ENCODE assay signal across 10 cellular contexts in genomic region chr9:128091144-128091543, GRCh38. TPM values are rescaled to one million over a fixed set of nuclear protein-coding genes. Genes with fewer than 3 reads are reported as not detected.
DNase-seq lines count a peak whose midpoint lies in the region; ATAC-seq and TF ChIP-seq lines count a peak whose summit lies in the region.
"Had no signal": no experiment of that assay in that cellular context is flagged by ENCODE, and none has a peak within 500 bp of the region (broad histone marks: within the 10 kb centered on the region; RNA-seq: fewer than 3 reads in every experiment).

No MANE protein-coding gene starts in this region.

- H3K27ac Mint-ChIP-seq in activated T-helper 1 cell treated with anti-CD3 and anti-CD28 coated beads, Interleukin-12 subunit alpha, Interleukin-12 subunit beta, Interleukin-2, Interleukin-4 antibody, amounts not matched to agents 30 ng/mL and 10 ng/mL and 1 ng/mL, durations not matched to agents 14 hours and 24 hours and 36 hours: peak overlapping the region; percentile 29

- no peak overlapping the region for H3K4me3 Mint-ChIP-seq in activated T-helper 1 cell treated with anti-CD3 and anti-CD28 coated beads, Interleukin-12 subunit alpha, Interleukin-12 subunit beta, Interleukin-2, Interleukin-4 antibody, amounts not matched to agents 30 ng/mL and 10 ng/mL and 1 ng/mL, durations not matched to agents 14 hours and 24 hours and 36 hours

- TF ChIP-seq CTCF in hepatocyte (IDR thresholded peaks at IDR 0.05; ENCODE audit: poor library complexity): no peak

- H3K9me3 ChIP-seq in hepatocyte (ENCODE audit: low read depth) (no peaks in the 10 kb centered on the region), skeletal muscle tissue (ENCODE audit: control insufficient read depth in 3 of 3, low read length in 3 of 3) (no peaks in the 10 kb centered on the region)

- H3K4me3 ChIP-seq in hepatocyte: no peak overlapping the region
- peak overlapping the region; percentile 38 to 72 (median 58) for H3K4me3 ChIP-seq in skeletal muscle tissue (ENCODE audit: low read length in 3 of 3)
- H3K4me3 ChIP-seq: SK-N-MC had no signal

- H3K27me3 Mint-ChIP-seq in activated T-helper 1 cell treated with anti-CD3 and anti-CD28 coated beads, Interleukin-12 subunit alpha, Interleukin-12 subunit beta, Interleukin-2, Interleukin-4 antibody, amounts not matched to agents 30 ng/mL and 10 ng/mL and 1 ng/mL, durations not matched to agents 14 hours and 24 hours and 36 hours (ENCODE audit: insufficient read depth): no peaks in the 10 kb centered on the region

- no peaks in the 10 kb centered on the region for H4K20me1 ChIP-seq in hepatocyte (ENCODE audit: insufficient read depth, poor library complexity, severe bottlenecking)

- ATAC-seq in GM19328 (IDR thresholded peaks at IDR 0.05; ENCODE audit: unreplicated experiment): no peak

- peaks cover 7% of the 10 kb centered on the region for H3K36me3 Mint-ChIP-seq in activated T-helper 1 cell treated with anti-CD3 and anti-CD28 coated beads, Interleukin-12 subunit alpha, Interleukin-12 subunit beta, Interleukin-2, Interleukin-4 antibody, amounts not matched to agents 30 ng/mL and 10 ng/mL and 1 ng/mL, durations not matched to agents 14 hours and 24 hours and 36 hours (ENCODE audit: low read depth)

- H3K4me1 ChIP-seq in hepatocyte (ENCODE audit: insufficient read depth) (peaks cover 24% of the 10 kb centered on the region), skeletal muscle tissue (ENCODE audit: control insufficient read depth in 3 of 3, insufficient read depth in 3 of 3, low read length in 3 of 3) (peaks cover 36 to 45% (median 43%) of the 10 kb centered on the region in 3 donors)

- no peak overlapping the region for H2AFZ ChIP-seq in hepatocyte

- H3K9me3 Mint-ChIP-seq in activated T-helper 1 cell treated with anti-CD3 and anti-CD28 coated beads, Interleukin-12 subunit alpha, Interleukin-12 subunit beta, Interleukin-2, Interleukin-4 antibody, amounts not matched to agents 30 ng/mL and 10 ng/mL and 1 ng/mL, durations not matched to agents 14 hours and 24 hours and 36 hours: no peaks in the 10 kb centered on the region

- H3K9ac ChIP-seq in skeletal muscle tissue (ENCODE audit: low read depth in 1 of 3, low read length in 3 of 3): peak overlapping the region in 1 of 3 donors; percentile 81

- DNase-seq in GM04504 (ENCODE audit: low read depth): peak; percentile 87
- DNase-seq in activated T-helper 1 cell treated with anti-CD3 and anti-CD28 coated beads, Interleukin-12 subunit alpha, Interleukin-12 subunit beta, Interleukin-2, Interleukin-4 antibody, amounts not matched to agents 30 ng/mL and 10 ng/mL and 1 ng/mL, durations not matched to agents 14 hours and 24 hours and 36 hours (ENCODE audit: low spot score): no peak
- peak; percentile 61 for DNase-seq in hepatocyte (ENCODE audit: low spot score)
- no peak for DNase-seq in GM19238 (ENCODE audit: insufficient read length, low spot score)
- no peak for DNase-seq in HPDE6-E6E7 (ENCODE audit: extremely low spot score)
- DNase-seq in activated CD4-positive, alpha-beta T cell treated with anti-CD3 and anti-CD28 coated beads, Interleukin-2, amount 50 U/mL, for 4 hours: no peak

- H3K79me2 ChIP-seq in hepatocyte: peaks cover 79% of the 10 kb centered on the region

- peaks cover 33% of the 10 kb centered on the region for H3K4me1 Mint-ChIP-seq in activated T-helper 1 cell treated with anti-CD3 and anti-CD28 coated beads, Interleukin-12 subunit alpha, Interleukin-12 subunit beta, Interleukin-2, Interleukin-4 antibody, amounts not matched to agents 30 ng/mL and 10 ng/mL and 1 ng/mL, durations not matched to agents 14 hours and 24 hours and 36 hours (ENCODE audit: low read depth)

- H3K36me3 ChIP-seq in hepatocyte (replicated peaks; ENCODE audit: insufficient read depth, low read depth) (no peaks in the 10 kb centered on the region), skeletal muscle tissue (ENCODE audit: control insufficient read depth in 3 of 3, insufficient read depth in 3 of 3, low read length in 3 of 3) (no peaks in the 10 kb centered on the region)

- H3K4me2 ChIP-seq in hepatocyte: peak overlapping the region; percentile 36

- intact Hi-C loops in activated T-helper 1 cell treated with anti-CD3 and anti-CD28 coated beads, Interleukin-12 subunit alpha, Interleukin-12 subunit beta, Interleukin-2, Interleukin-4 antibody, amounts not matched to agents 30 ng/mL and 10 ng/mL and 1 ng/mL, durations not matched to agents 14 hours and 24 hours and 36 hours (cut with micrococcal nuclease): no loop called here

- H3K27ac ChIP-seq in hepatocyte (peak overlapping the region; percentile 66), skeletal muscle tissue (ENCODE audit: low read depth, low read length) (no peak overlapping the region)
- H3K27ac ChIP-seq: epithelial cell of prostate had no signal

- WGBS in hepatocyte (ENCODE audit: low lambda C conversion rate, missing lambda C conversion rate): 58% methylated on average over 13 of the region's 13 CpGs

- H3K27me3 ChIP-seq in hepatocyte: no peaks in the 10 kb centered on the region
- H3K27me3 ChIP-seq in skeletal muscle tissue (ENCODE audit: control insufficient read depth in 3 of 3, insufficient read depth in 3 of 3, low read length in 3 of 3): no peaks in the 10 kb centered on the region

- no peaks in the 10 kb centered on the region for H3K9me2 ChIP-seq in hepatocyte (replicated peaks; ENCODE audit: insufficient read depth)

RNA-seq across cellular contexts. Expression of gene SLC25A25, which starts 23.1 kb away (rescaled TPM):
- total RNA-seq in activated T-helper 1 cell treated with anti-CD3 and anti-CD28 coated beads, Interleukin-12 subunit alpha, Interleukin-12 subunit beta, Interleukin-2, Interleukin-4 antibody, amounts not matched to agents 30 ng/mL and 10 ng/mL and 1 ng/mL, durations not matched to agents 14 hours and 24 hours and 36 hours: 13.4 and 13.5 TPM in 2 replicates
- total RNA-seq in hepatocyte (52.4 and 62.3 TPM in 2 replicates), skeletal muscle tissue (13.0 TPM)
- polyA plus RNA-seq in hepatocyte: 40.1 and 51.0 TPM in 2 replicates

RNA-seq across cellular contexts. Expression of gene NAIF1, which starts 24.0 kb away (rescaled TPM):
- total RNA-seq in activated T-helper 1 cell treated with anti-CD3 and anti-CD28 coated beads, Interleukin-12 subunit alpha, Interleukin-12 subunit beta, Interleukin-2, Interleukin-4 antibody, amounts not matched to agents 30 ng/mL and 10 ng/mL and 1 ng/mL, durations not matched to agents 14 hours and 24 hours and 36 hours: 11.5 and 12.2 TPM in 2 replicates
- total RNA-seq in hepatocyte (9.6 and 10.3 TPM in 2 replicates), skeletal muscle tissue (8.9 TPM)
- 7.0 and 8.0 TPM in 2 replicates for polyA plus RNA-seq in hepatocyte

RNA-seq across cellular contexts. Expression of gene PTGES2, which starts 36.4 kb away (rescaled TPM):
- 87.7 and 89.2 TPM in 2 replicates for total RNA-seq in activated T-helper 1 cell treated with anti-CD3 and anti-CD28 coated beads, Interleukin-12 subunit alpha, Interleukin-12 subunit beta, Interleukin-2, Interleukin-4 antibody, amounts not matched to agents 30 ng/mL and 10 ng/mL and 1 ng/mL, durations not matched to agents 14 hours and 24 hours and 36 hours
- total RNA-seq in hepatocyte (29.4 and 36.5 TPM in 2 replicates), skeletal muscle tissue (47.5 TPM)
- 68.1 and 81.7 TPM in 2 replicates for polyA plus RNA-seq in hepatocyte

RNA-seq across cellular contexts. Expression of gene LCN2, which starts 58.1 kb away (rescaled TPM):
- total RNA-seq in activated T-helper 1 cell treated with anti-CD3 and anti-CD28 coated beads, Interleukin-12 subunit alpha, Interleukin-12 subunit beta, Interleukin-2, Interleukin-4 antibody, amounts not matched to agents 30 ng/mL and 10 ng/mL and 1 ng/mL, durations not matched to agents 14 hours and 24 hours and 36 hours: not detected in 2 replicates
- 5.3 and 14.3 TPM in 2 replicates for total RNA-seq in hepatocyte
- polyA plus RNA-seq in hepatocyte: 5.6 and 12.8 TPM in 2 replicates
- total RNA-seq in skeletal muscle tissue: 2.1 TPM

Comparison
In these comparisons a context has a peak if more than half of its experiments do, and no peak if none do; other contexts are left out.
1. DNase-seq: peak in GM04504 (single experiment) and hepatocyte (single experiment); none in activated T-helper 1 cell treated with anti-CD3 and anti-CD28 coated beads, Interleukin-12 subunit alpha, Interleukin-12 subunit beta, Interleukin-2, Interleukin-4 antibody, amounts not matched to agents 30 ng/mL and 10 ng/mL and 1 ng/mL, durations not matched to agents 14 hours and 24 hours and 36 hours (single experiment), GM19238 (single experiment), HPDE6-E6E7 (single experiment) and activated CD4-positive, alpha-beta T cell treated with anti-CD3 and anti-CD28 coated beads, Interleukin-2, amount 50 U/mL, for 4 hours (0 of 2).